ENCODE assay signal across 7 cellular contexts in the genomic region with DNA sequence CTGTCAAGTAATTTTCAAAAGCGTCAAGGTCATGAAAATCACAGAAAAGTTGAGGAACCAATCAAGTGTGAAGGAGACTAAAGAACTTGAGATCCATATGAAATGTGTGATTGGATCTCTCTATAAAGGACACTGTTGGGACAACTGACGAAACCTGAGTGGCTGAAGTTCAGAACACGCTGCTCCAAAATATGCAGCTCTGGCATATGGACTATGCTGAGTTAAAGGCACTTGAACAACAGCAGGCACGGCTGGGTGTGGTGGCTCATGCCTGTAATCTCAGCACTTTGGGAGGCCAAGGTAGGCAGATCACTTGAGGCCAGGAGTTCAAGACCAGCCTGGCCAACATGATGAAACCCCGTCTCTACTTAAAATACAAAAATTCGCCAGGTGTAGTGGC. TPM values are rescaled to one million over a fixed set of nuclear protein-coding genes. Genes with fewer than 3 reads are reported as not detected.
A peak's percentile ranks its signal among the peaks of the same experiment; 100 is the strongest.
DNase-seq lines count a peak whose midpoint lies in the region; ATAC-seq and TF ChIP-seq lines count a peak whose summit lies in the region.
"Not testable (repeated sequence)": the region's sequence is repeated elsewhere in the genome, so short reads cannot be mapped to it uniquely, and the experiment has no call there.

No MANE protein-coding gene starts in this region.

- H3K9me3 Mint-ChIP-seq in CD4-positive, alpha-beta T cell; activated CD4-positive, alpha-beta T cell treated with anti-CD3 and anti-CD28 coated beads, Interleukin-2, amount 10 ng/mL, durations not matched to agents 24 days and 14 days; activated T-cell treated with anti-CD3 and anti-CD28 coated beads, Interleukin-2, amount 50 U/mL, for 24 hours; activated naive CD8-positive, alpha-beta T cell (ENCODE audit: low read depth); effector memory CD8-positive, alpha-beta T cell; natural killer cell treated with Interleukin-12 subunit alpha and Interleukin-12 subunit beta and Interleukin-15 and Interleukin-18, amount 100 ng/mL, for 72 hours: not testable (repeated sequence)

- ATAC-seq in CD4-positive, alpha-beta T cell (ENCODE audit: poor library complexity): peak; percentile 6
- not testable (repeated sequence) for ATAC-seq in effector memory CD8-positive, alpha-beta T cell (replicated peaks); natural killer cell treated with Interleukin-12 subunit alpha and Interleukin-12 subunit beta and Interleukin-15 and Interleukin-18, amount 100 ng/mL, for 72 hours

- peaks cover 21% of the 10 kb centered on the region for H3K4me1 ChIP-seq in Karpas-422 (ENCODE audit: low read length)

- intact Hi-C loops in CD4-positive, alpha-beta T cell (cut with DNase I, micrococcal nuclease): not testable (repeated sequence)
- intact Hi-C loops in activated CD4-positive, alpha-beta T cell treated with anti-CD3 and anti-CD28 coated beads, Interleukin-2, amount 10 ng/mL, durations not matched to agents 24 days and 14 days (cut with micrococcal nuclease): loop anchor here (10.0 kb wide), 1 partner anchor 382 kb away; no protein-coding TSS in a partner anchor

- not testable (repeated sequence) for H3K27me3 ChIP-seq in CD4-positive, alpha-beta T cell (ENCODE audit: control insufficient read depth, insufficient read depth, low read length); Karpas-422 (ENCODE audit: low read length)

- not testable (repeated sequence) for H2AFZ ChIP-seq in Karpas-422 (ENCODE audit: low read length)

- not testable (repeated sequence) for TF ChIP-seq CTCF in CD4-positive, alpha-beta T cell (IDR thresholded peaks at IDR 0.05)

- not testable (repeated sequence) for H3K4me3 ChIP-seq in Karpas-422 (ENCODE audit: low read length)

- not testable (repeated sequence) for H3K9me2 ChIP-seq in Karpas-422 (replicated peaks; ENCODE audit: insufficient read depth, low read length)

- H3K79me2 ChIP-seq in Karpas-422 (ENCODE audit: low read length): peaks cover 75% of the 10 kb centered on the region

- POLR2A ChIA-PET in CD4-positive, alpha-beta T cell (lab: Charles Lee): interaction anchor here (2.4 kb wide), 1 partner anchor 16 kb away, joined by 14 read pairs; the partner anchor contains the start of gene NDUFA12

- not testable (repeated sequence) for H3K9ac ChIP-seq in Karpas-422 (ENCODE audit: low read length)

- DNase-seq in CD4-positive, alpha-beta T cell; activated CD4-positive, alpha-beta T cell treated with anti-CD3 and anti-CD28 coated beads, Interleukin-2, amount 10 ng/mL, durations not matched to agents 24 days and 14 days; activated T-cell treated with anti-CD3 and anti-CD28 coated beads, Interleukin-2, amount 50 U/mL, for 24 hours; effector memory CD8-positive, alpha-beta T cell; natural killer cell treated with Interleukin-12 subunit alpha and Interleukin-12 subunit beta and Interleukin-15 and Interleukin-18, amount 100 ng/mL, for 72 hours (ENCODE audit: low spot score): not testable (repeated sequence)
- peak; percentile 21 for DNase-seq in Karpas-422

- CTCF ChIA-PET in CD4-positive, alpha-beta T cell (lab: Charles Lee): interaction anchor here (1.6 kb wide), 1 partner anchor 86 kb away, joined by 5 read pairs; the partner anchor contains the start of gene NR2C1

- peak overlapping the region; percentile 56 for H3K4me3 Mint-ChIP-seq in CD4-positive, alpha-beta T cell
- H3K4me3 Mint-ChIP-seq in activated CD4-positive, alpha-beta T cell treated with anti-CD3 and anti-CD28 coated beads, Interleukin-2, amount 10 ng/mL, durations not matched to agents 24 days and 14 days: peak overlapping the region; percentile 40
- not testable (repeated sequence) for H3K4me3 Mint-ChIP-seq in activated T-cell treated with anti-CD3 and anti-CD28 coated beads, Interleukin-2, amount 50 U/mL, for 24 hours; natural killer cell treated with Interleukin-12 subunit alpha and Interleukin-12 subunit beta and Interleukin-15 and Interleukin-18, amount 100 ng/mL, for 72 hours
- H3K4me3 Mint-ChIP-seq in activated naive CD8-positive, alpha-beta T cell: peak overlapping the region; percentile 58
- H3K4me3 Mint-ChIP-seq in effector memory CD8-positive, alpha-beta T cell: peak overlapping the region; percentile 4 to 39

- peaks cover 74% of the 10 kb centered on the region for H3K4me1 Mint-ChIP-seq in CD4-positive, alpha-beta T cell (ENCODE audit: low read depth)
- peaks cover 33% of the 10 kb centered on the region for H3K4me1 Mint-ChIP-seq in activated CD4-positive, alpha-beta T cell treated with anti-CD3 and anti-CD28 coated beads, Interleukin-2, amount 10 ng/mL, durations not matched to agents 24 days and 14 days
- peaks cover 62% of the 10 kb centered on the region for H3K4me1 Mint-ChIP-seq in activated T-cell treated with anti-CD3 and anti-CD28 coated beads, Interleukin-2, amount 50 U/mL, for 24 hours (ENCODE audit: low read depth)
- H3K4me1 Mint-ChIP-seq in activated naive CD8-positive, alpha-beta T cell (ENCODE audit: low read depth): peaks cover 62% of the 10 kb centered on the region
- peaks cover 26 to 42% of the 10 kb centered on the region in 2 donors for H3K4me1 Mint-ChIP-seq in effector memory CD8-positive, alpha-beta T cell (ENCODE audit: low read depth in 2 of 2)
- H3K4me1 Mint-ChIP-seq in natural killer cell treated with Interleukin-12 subunit alpha and Interleukin-12 subunit beta and Interleukin-15 and Interleukin-18, amount 100 ng/mL, for 72 hours (ENCODE audit: low read depth in 2 of 2): peaks cover 38 to 43% of the 10 kb centered on the region in 2 donors

- peaks cover 50% of the 10 kb centered on the region for H3K36me3 Mint-ChIP-seq in CD4-positive, alpha-beta T cell (ENCODE audit: low read depth)
- peaks cover 33% of the 10 kb centered on the region for H3K36me3 Mint-ChIP-seq in activated CD4-positive, alpha-beta T cell treated with anti-CD3 and anti-CD28 coated beads, Interleukin-2, amount 10 ng/mL, durations not matched to agents 24 days and 14 days (ENCODE audit: low read depth)
- peaks cover 67% of the 10 kb centered on the region for H3K36me3 Mint-ChIP-seq in activated T-cell treated with anti-CD3 and anti-CD28 coated beads, Interleukin-2, amount 50 U/mL, for 24 hours (ENCODE audit: low read depth)
- H3K36me3 Mint-ChIP-seq in activated naive CD8-positive, alpha-beta T cell: peaks cover 15% of the 10 kb centered on the region
- H3K36me3 Mint-ChIP-seq in effector memory CD8-positive, alpha-beta T cell (ENCODE audit: insufficient read depth): peaks cover 17% of the 10 kb centered on the region
- peaks cover 12% of the 10 kb centered on the region for H3K36me3 Mint-ChIP-seq in natural killer cell treated with Interleukin-12 subunit alpha and Interleukin-12 subunit beta and Interleukin-15 and Interleukin-18, amount 100 ng/mL, for 72 hours

- H3K27ac ChIP-seq in CD4-positive, alpha-beta T cell (ENCODE audit: low read depth, low read length); Karpas-422 (ENCODE audit: low read length): not testable (repeated sequence)

- H3K9me3 ChIP-seq in CD4-positive, alpha-beta T cell (ENCODE audit: control insufficient read depth, low read length); Karpas-422 (ENCODE audit: low read length): not testable (repeated sequence)

- H3K4me2 ChIP-seq in Karpas-422 (ENCODE audit: low read depth, low read length, poor library complexity, severe bottlenecking): not testable (repeated sequence)

- H3K27me3 Mint-ChIP-seq in CD4-positive, alpha-beta T cell; activated CD4-positive, alpha-beta T cell treated with anti-CD3 and anti-CD28 coated beads, Interleukin-2, amount 10 ng/mL, durations not matched to agents 24 days and 14 days; activated T-cell treated with anti-CD3 and anti-CD28 coated beads, Interleukin-2, amount 50 U/mL, for 24 hours; activated naive CD8-positive, alpha-beta T cell; effector memory CD8-positive, alpha-beta T cell; natural killer cell treated with Interleukin-12 subunit alpha and Interleukin-12 subunit beta and Interleukin-15 and Interleukin-18, amount 100 ng/mL, for 72 hours: not testable (repeated sequence)

- H4K20me1 ChIP-seq in Karpas-422 (ENCODE audit: insufficient read depth, low read depth, low read length): not testable (repeated sequence)

- peaks cover 27% of the 10 kb centered on the region for H3K36me3 ChIP-seq in Karpas-422 (ENCODE audit: insufficient read depth, low read length)

- peak overlapping the region; percentile 97 for H3K27ac Mint-ChIP-seq in CD4-positive, alpha-beta T cell
- H3K27ac Mint-ChIP-seq in activated CD4-positive, alpha-beta T cell treated with anti-CD3 and anti-CD28 coated beads, Interleukin-2, amount 10 ng/mL, durations not matched to agents 24 days and 14 days: peak overlapping the region; percentile 38
- H3K27ac Mint-ChIP-seq in activated T-cell treated with anti-CD3 and anti-CD28 coated beads, Interleukin-2, amount 50 U/mL, for 24 hours: peak overlapping the region; percentile 22
- peak overlapping the region; percentile 64 for H3K27ac Mint-ChIP-seq in activated naive CD8-positive, alpha-beta T cell
- H3K27ac Mint-ChIP-seq in effector memory CD8-positive, alpha-beta T cell: peak overlapping the region; percentile 13 to 46
- H3K27ac Mint-ChIP-seq in natural killer cell treated with Interleukin-12 subunit alpha and Interleukin-12 subunit beta and Interleukin-15 and Interleukin-18, amount 100 ng/mL, for 72 hours: peak overlapping the region; percentile 29 to 63

RNA-seq across cellular contexts. Expression of gene NDUFA12, which starts 16.2 kb away (rescaled TPM):
- total RNA-seq in CD4-positive, alpha-beta T cell: 10 to 100 TPM; 43.3 to 43.7 TPM
- 150 and 188 TPM in 2 replicates for total RNA-seq in Karpas-422 (2014; rRNA removed; shearing (Covaris generic); ENCODE audit: low replicate concordance)
- total RNA-seq in activated CD4-positive, alpha-beta T cell treated with anti-CD3 and anti-CD28 coated beads, Interleukin-2, amount 10 ng/mL, durations not matched to agents 24 days and 14 days: 111 and 116 TPM in 2 replicates
- 100 to 1,000 TPM in 1 of 2 donors, 10 to 100 TPM in 1; 53.3 to 161 TPM for total RNA-seq in natural killer cell treated with Interleukin-12 subunit alpha and Interleukin-12 subunit beta and Interleukin-15 and Interleukin-18, amount 100 ng/mL, for 72 hours

Comparison
In these comparisons a context has a peak if more than half of its experiments do, and no peak if none do; other contexts are left out.
1. H3K27ac Mint-ChIP-seq: peak in every context shown above with its lines; median percentile 97 in CD4-positive, alpha-beta T cell; 64 in activated naive CD8-positive, alpha-beta T cell; 46 in natural killer cell treated with Interleukin-12 subunit alpha and Interleukin-12 subunit beta and Interleukin-15 and Interleukin-18, amount 100 ng/mL, for 72 hours; 38 in activated CD4-positive, alpha-beta T cell treated with anti-CD3 and anti-CD28 coated beads, Interleukin-2, amount 10 ng/mL, durations not matched to agents 24 days and 14 days; 30 in effector memory CD8-positive, alpha-beta T cell; 22 in activated T-cell treated with anti-CD3 and anti-CD28 coated beads, Interleukin-2, amount 50 U/mL, for 24 hours.